Comparison of ENCODE assay signal across 7 cellular contexts in genomic region chr3:56802411-56802745, GRCh38. TPM values are rescaled to one million over a fixed set of nuclear protein-coding genes. Genes with fewer than 3 reads are reported as not detected.
DNase-seq lines count a peak whose midpoint lies in the region; ATAC-seq and TF ChIP-seq lines count a peak whose summit lies in the region.

No MANE protein-coding gene starts in this region.

- DNase-seq in HFFc6, result no peak
- no peak for DNase-seq in fibroblast of villous mesenchyme (ENCODE audit: low read depth)
- no peak for DNase-seq in NOMO-1 treated with dmso at 0.1 percent for 144 hours (lab: John Stamatoyannopoulos, UW; ENCODE audit: unreplicated experiment)
- no peak for DNase-seq in NCI-H128 (lab: John Stamatoyannopoulos, UW; ENCODE audit: unreplicated experiment)

- no peak overlapping the region for H3K27ac Mint-ChIP-seq in HFFc6

- H3K27me3 Mint-ChIP-seq in HFFc6 (ENCODE audit: insufficient read depth), result no peaks in the 10 kb centered on the region; the same call in 1 of the 2 replicates

- H3K4me3 Mint-ChIP-seq in HFFc6, result peak overlapping the region; percentile 78

- H3K27ac ChIP-seq in skin epidermis, result peak overlapping the region in 4 of 21 experiments; percentile 53 to 84 (median 72)

- no peaks in the 10 kb centered on the region for H3K9me3 Mint-ChIP-seq in HFFc6

- peaks cover 40% of the 10 kb centered on the region for H3K4me1 Mint-ChIP-seq in HFFc6 (ENCODE audit: low read depth)

- TF ChIP-seq CTCF in HFFc6 (IDR thresholded peaks at IDR 0.05) (no peak), WI38 (IDR thresholded peaks at IDR 0.05; ENCODE audit: low read depth, low read length) (no peak), fibroblast of villous mesenchyme (IDR thresholded peaks at IDR 0.05; ENCODE audit: insufficient read depth, low read depth, low read length) (no peak)

- peak overlapping the region; percentile 58 for H3K4me3 ChIP-seq in WI38 (ENCODE audit: low read depth, low read length)
- H3K4me3 ChIP-seq in fibroblast of villous mesenchyme (ENCODE audit: low read depth, low read length), result peak overlapping the region; percentile 84
- peak overlapping the region; percentile 44 to 74 (median 67) for H3K4me3 ChIP-seq in skin epidermis

- no peak for ATAC-seq in GM18498 (IDR thresholded peaks at IDR 0.05; ENCODE audit: unreplicated experiment)

- H3K36me3 Mint-ChIP-seq in HFFc6 (ENCODE audit: low read depth), result no peaks in the 10 kb centered on the region

RNA-seq across cellular contexts. Expression of gene ARHGEF3, which starts 0.6 kb away (rescaled TPM):
- total RNA-seq in HFFc6 (2021; fragmentation: NEBNext Ultra II Directional; extraction: Animal tissue kit (Norgen Biotek cat#: 25700)), result 1 to 10 TPM; 1.7 to 5.9 (median 2.4) TPM
- total RNA-seq in fibroblast of villous mesenchyme, result 5.5 and 6.5 TPM in 2 replicates
